In genomic region chr20:25199473-25200265, GRCh38 we compare ENCODE assay signal across 17 cellular contexts. TPM values are rescaled to one million over a fixed set of nuclear protein-coding genes. Genes with fewer than 3 reads are reported as not detected.
DNase-seq lines count a peak whose midpoint lies in the region; ATAC-seq and TF ChIP-seq lines count a peak whose summit lies in the region.
"Had no signal": no experiment of that assay in that cellular context is flagged by ENCODE, and none has a peak within 500 bp of the region (broad histone marks: within the 10 kb centered on the region; RNA-seq: fewer than 3 reads in every experiment).

No MANE protein-coding gene starts in this region.

- H3F3A ChIP-seq in neural cell (ENCODE audit: insufficient read depth, low read length, poor library complexity, severe bottlenecking), result no peaks in the 10 kb centered on the region

- CTCF ChIA-PET in CD4-positive, alpha-beta T cell (lab: Charles Lee), result interaction anchor here (1.2 kb wide), 1 partner anchor 11 kb away, joined by 3 read pairs; no protein-coding TSS in a partner anchor

- peaks cover 75% of the 10 kb centered on the region for H3K4me1 Mint-ChIP-seq in CD4-positive, alpha-beta T cell (ENCODE audit: low read depth)
- peaks cover 31% of the 10 kb centered on the region for H3K4me1 Mint-ChIP-seq in activated T-helper 17 cell treated with anti-CD3 and anti-CD28 coated beads, Interleukin-2, amount 50 U/mL, for 72 hours

- H3K9me3 Mint-ChIP-seq in CD4-positive, alpha-beta T cell, result no peaks in the 10 kb centered on the region
- no peaks in the 10 kb centered on the region for H3K9me3 Mint-ChIP-seq in activated T-helper 17 cell treated with anti-CD3 and anti-CD28 coated beads, Interleukin-2, amount 50 U/mL, for 72 hours
- H3K9me3 Mint-ChIP-seq: HFFc6, memory B cell had no signal

- H3K27ac Mint-ChIP-seq in CD4-positive, alpha-beta T cell, result peak overlapping the region; percentile 48
- peak overlapping the region; percentile 10 for H3K27ac Mint-ChIP-seq in activated T-helper 17 cell treated with anti-CD3 and anti-CD28 coated beads, Interleukin-2, amount 50 U/mL, for 72 hours
- H3K27ac Mint-ChIP-seq: HFFc6, memory B cell had no signal

- H3K9me2 ChIP-seq in neural cell (ENCODE audit: insufficient read depth, low read length), result no peaks in the 10 kb centered on the region

- H3K9me3 ChIP-seq in CD4-positive, alpha-beta T cell (ENCODE audit: control insufficient read depth, low read length), result no peaks in the 10 kb centered on the region
- H3K9me3 ChIP-seq in neural cell (ENCODE audit: low read length), result no peaks in the 10 kb centered on the region
- H3K9me3 ChIP-seq: Peyer's patch, tibial artery had no signal

- no peak overlapping the region for H3K9ac ChIP-seq in neural cell (ENCODE audit: low read length)

- intact Hi-C loops in CD4-positive, alpha-beta T cell (cut with DNase I, micrococcal nuclease), result loop anchor here (5.0 to 10.0 kb wide), 8 partner anchors 48 to 1842 kb away; partner anchors contain the start of genes NANP (in 1 of the 2), PYGB (in 1 of the 2), VSX1 (in 1 of the 2) and ZNF337 (in 1 of the 2)

- peak overlapping the region; percentile 36 for H3K4me3 Mint-ChIP-seq in CD4-positive, alpha-beta T cell
- H3K4me3 Mint-ChIP-seq in activated T-helper 17 cell treated with anti-CD3 and anti-CD28 coated beads, Interleukin-2, amount 50 U/mL, for 72 hours, result no peak overlapping the region
- H3K4me3 Mint-ChIP-seq: HFFc6, memory B cell had no signal

- H2AFZ ChIP-seq in neural cell (ENCODE audit: low read depth, low read length), result no peak overlapping the region

- no peak for ATAC-seq in CD4-positive, alpha-beta T cell (ENCODE audit: poor library complexity)
- ATAC-seq in activated T-helper 17 cell treated with anti-CD3 and anti-CD28 coated beads, Interleukin-2, amount 50 U/mL, for 72 hours (replicated peaks), result no peak
- no peak for ATAC-seq in GM21576 (IDR thresholded peaks at IDR 0.05; ENCODE audit: unreplicated experiment)
- ATAC-seq in HG03108 (IDR thresholded peaks at IDR 0.05; ENCODE audit: unreplicated experiment), result no peak
- ATAC-seq in GM18520 (IDR thresholded peaks at IDR 0.05; ENCODE audit: unreplicated experiment), result no peak
- ATAC-seq: HepG2 had no signal

- no peak overlapping the region for H3K27ac ChIP-seq in CD4-positive, alpha-beta T cell (ENCODE audit: low read depth, low read length)
- H3K27ac ChIP-seq in neural cell (ENCODE audit: low read length), result no peak overlapping the region
- H3K27ac ChIP-seq: Peyer's patch had no signal

- DNase-seq in CD4-positive, alpha-beta T cell, result no peak
- peak; percentile 81 for DNase-seq in DMS 273 (lab: John Stamatoyannopoulos, UW; ENCODE audit: unreplicated experiment)
- DNase-seq: activated effector memory CD4-positive, alpha-beta T cell treated with anti-CD3 and anti-CD28 coated beads, Interleukin-2, amount 50 U/mL, for 16 hours; HFFc6; NCI-H2029 treated with DMSO at 0.1 percent for 48 hours; NCI-H526 treated with DMSO at 0.1 percent for 48 hours; Peyer's patch; small intestine; SW 1271; tibial artery had no signal

- peaks cover 34% of the 10 kb centered on the region for H3K79me2 ChIP-seq in neural cell (replicated peaks; ENCODE audit: insufficient read depth, low read length)

- H4K20me1 ChIP-seq in neural cell (ENCODE audit: insufficient read depth), result no peaks in the 10 kb centered on the region

- H3K36me3 ChIP-seq in neural cell (ENCODE audit: insufficient read depth, low read length), result no peaks in the 10 kb centered on the region
- H3K36me3 ChIP-seq: Peyer's patch, tibial artery had no signal

- POLR2A ChIA-PET in CD4-positive, alpha-beta T cell (lab: Charles Lee), result interaction anchor here (1.0 to 1.2 kb wide), 2 partner anchors 48 to 141 kb away, joined by 3 read pairs; no protein-coding TSS in a partner anchor

- no peaks in the 10 kb centered on the region for H3K27me3 ChIP-seq in CD4-positive, alpha-beta T cell (ENCODE audit: control insufficient read depth, insufficient read depth, low read length)
- H3K27me3 ChIP-seq in neural cell (ENCODE audit: insufficient read depth, low read depth, low read length), result no peaks in the 10 kb centered on the region
- H3K27me3 ChIP-seq: Peyer's patch, tibial artery had no signal

- TF ChIP-seq EP300 in neural cell (conservative IDR thresholded peaks at IDR 0.05; ENCODE audit: poor library complexity, severe bottlenecking), result no peak

- H3K4me3 ChIP-seq in neural cell (ENCODE audit: low read length), result peak overlapping the region; percentile 26
- H3K4me3 ChIP-seq: Peyer's patch, tibial artery had no signal

- TF ChIP-seq CTCF in CD4-positive, alpha-beta T cell (IDR thresholded peaks at IDR 0.05), result no peak
- TF ChIP-seq CTCF in neural cell (IDR thresholded peaks at IDR 0.05; ENCODE audit: poor library complexity, severe bottlenecking), result no peak

- no peak overlapping the region for H3K4me2 ChIP-seq in neural cell (ENCODE audit: low read length)

- TF ChIP-seq RAD21 in neural cell (conservative IDR thresholded peaks at IDR 0.05), result no peak

- H3K36me3 Mint-ChIP-seq in CD4-positive, alpha-beta T cell (ENCODE audit: low read depth), result peaks cover 17% of the 10 kb centered on the region
- H3K36me3 Mint-ChIP-seq in activated T-helper 17 cell treated with anti-CD3 and anti-CD28 coated beads, Interleukin-2, amount 50 U/mL, for 72 hours (ENCODE audit: low read depth), result peaks cover 5% of the 10 kb centered on the region

- H3K27me3 Mint-ChIP-seq in CD4-positive, alpha-beta T cell, result no peaks in the 10 kb centered on the region
- H3K27me3 Mint-ChIP-seq in activated T-helper 17 cell treated with anti-CD3 and anti-CD28 coated beads, Interleukin-2, amount 50 U/mL, for 72 hours, result no peaks in the 10 kb centered on the region
- H3K27me3 Mint-ChIP-seq: memory B cell had no signal

TF ChIP-seq in neural cell, 6 proteins besides CTCF, POLR2A, EP300 and RAD21:
- no peak for TF ChIP-seq EZH2 (IDR thresholded peaks at IDR 0.05; ENCODE audit: borderline replicate concordance, insufficient read depth, low read length, poor library complexity, severe bottlenecking)
- TF ChIP-seq POLR2AphosphoS5 (IDR thresholded peaks at IDR 0.05), result no peak
- TF ChIP-seq REST (IDR thresholded peaks at IDR 0.05; ENCODE audit: borderline replicate concordance), result no peak
- TF ChIP-seq TAF1 (IDR thresholded peaks at IDR 0.05; ENCODE audit: low read depth), result no peak
- no peak for TF ChIP-seq SMC3 (conservative IDR thresholded peaks at IDR 0.05; ENCODE audit: poor library complexity)
- TF ChIP-seq MXI1 (conservative IDR thresholded peaks at IDR 0.05; ENCODE audit: poor library complexity, severe bottlenecking), result no peak

RNA-seq across cellular contexts. Expression of gene ENTPD6, which starts 4.2 kb away (rescaled TPM):
- total RNA-seq in CD4-positive, alpha-beta T cell, result 10 to 100 TPM; 78.5 to 85.1 TPM
- 10 to 100 TPM; 40.0 to 46.2 TPM for total RNA-seq in activated T-helper 17 cell treated with anti-CD3 and anti-CD28 coated beads, Interleukin-2, amount 50 U/mL, for 72 hours
- polyA plus RNA-seq in neural cell, result 143 and 184 TPM in 2 replicates
- 90.6 and 111 TPM in 2 replicates for polyA minus RNA-seq in neural cell

RNA-seq across cellular contexts. Expression of gene PYGB, which starts 48.2 kb away (rescaled TPM):
- 10 to 100 TPM; 26.3 to 27.5 TPM for total RNA-seq in CD4-positive, alpha-beta T cell
- total RNA-seq in activated T-helper 17 cell treated with anti-CD3 and anti-CD28 coated beads, Interleukin-2, amount 50 U/mL, for 72 hours, result 10 to 100 TPM; 15.4 to 27.0 TPM
- 70.5 and 77.9 TPM in 2 replicates for polyA plus RNA-seq in neural cell
- polyA minus RNA-seq in neural cell, result 91.0 and 103 TPM in 2 replicates
